Comparison of ENCODE assay signal across 15 cellular contexts in genomic region chr5:72525816-72526215, GRCh38. TPM values are rescaled to one million over a fixed set of nuclear protein-coding genes. Genes with fewer than 3 reads are reported as not detected.
DNase-seq lines count a peak whose midpoint lies in the region; ATAC-seq and TF ChIP-seq lines count a peak whose summit lies in the region.
"Had no signal": no experiment of that assay in that cellular context is flagged by ENCODE, and none has a peak within 500 bp of the region (broad histone marks: within the 10 kb centered on the region; RNA-seq: fewer than 3 reads in every experiment).

No MANE protein-coding gene starts in this region.

- H3K9me3 ChIP-seq in mammary epithelial cell (replicated peaks; ENCODE audit: insufficient read depth, low read length), result no peaks in the 10 kb centered on the region
- H3K9me3 ChIP-seq in ascending aorta, result no peaks in the 10 kb centered on the region

- CTCF ChIA-PET in mammary epithelial cell (lab: Charles Lee; ENCODE audit: low non-redundant PET), result no interaction called here

- H3K27ac ChIP-seq in mammary epithelial cell (ENCODE audit: insufficient read depth, low read depth, low read length) (no peak overlapping the region), ascending aorta (no peak overlapping the region)
- H3K27ac ChIP-seq: KMS-11 had no signal

- H3K4me2 ChIP-seq in mammary epithelial cell (ENCODE audit: insufficient read depth, low read depth, low read length), result no peak overlapping the region
- H3K4me2 ChIP-seq: KMS-11 had no signal

- H4K20me1 ChIP-seq in mammary epithelial cell (ENCODE audit: insufficient read depth, low read length), result no peaks in the 10 kb centered on the region

- H3K4me1 ChIP-seq in mammary epithelial cell (ENCODE audit: insufficient read depth, low read length) (peaks cover 7% of the 10 kb centered on the region), ascending aorta (no peaks in the 10 kb centered on the region)

- peak overlapping the region; percentile 1 for H2AFZ ChIP-seq in mammary epithelial cell (ENCODE audit: low read depth, low read length)

- H3K4me3 ChIP-seq in mammary epithelial cell (replicated peaks in 1 of 3; ENCODE audit: insufficient read depth in 1 of 3, low read depth in 2 of 3, low read length in 3 of 3) (no peak overlapping the region), ascending aorta (no peak overlapping the region)

- intact Hi-C loops in mammary epithelial cell (cut with micrococcal nuclease) (loop anchor here (2.0 kb wide), 3 partner anchors 55 to 293 kb away; no protein-coding TSS in a partner anchor), ascending aorta (cut with DNase I) (no loop called here)

- H3K27me3 ChIP-seq in mammary epithelial cell (ENCODE audit: insufficient read depth, low read length) (no peaks in the 10 kb centered on the region), ascending aorta (no peaks in the 10 kb centered on the region)

- DNase-seq in CD1c-positive myeloid dendritic cell (ENCODE audit: extremely low spot score), result peak; percentile 44
- DNase-seq in LHCN-M2 (ENCODE audit: low read depth), result peak; percentile 68
- DNase-seq in mammary epithelial cell, result peak; percentile 71
- DNase-seq in kidney tubule cell (ENCODE audit: low spot score), result peak; percentile 76
- no peak for DNase-seq in NCI-H2029 (lab: John Stamatoyannopoulos, UW)
- no peak for DNase-seq in ascending aorta (ENCODE audit: low spot score in 2 of 2)
- no peak for DNase-seq in T-helper 2 cell
- DNase-seq: activated CD8-positive, alpha-beta memory T cell treated with anti-CD3 and anti-CD28 coated beads, Interleukin-2, amount 50 U/mL, for 4 hours; aorta; CD4-positive, alpha-beta memory T cell; kidney had no signal

- no peaks in the 10 kb centered on the region for H3K79me2 ChIP-seq in mammary epithelial cell (ENCODE audit: insufficient read depth, low read length)

- no TSS peak for BruUV-seq in mammary epithelial cell (replicated peaks; lab: Mats Ljungman, UMichigan)

- no peak for ATAC-seq in HG02870 (IDR thresholded peaks at IDR 0.05; ENCODE audit: unreplicated experiment)

- TF ChIP-seq CTCF in mammary epithelial cell (conservative IDR thresholded peaks at IDR 0.05 in 1 of 2, IDR thresholded peaks at IDR 0.05 in 1 of 2; ENCODE audit: extremely low read depth in 1 of 2, insufficient read depth in 1 of 2, low read depth in 1 of 2, low read length in 2 of 2), result no peak
- TF ChIP-seq CTCF in ascending aorta (IDR thresholded peaks at IDR 0.05), result no peak

- H3K9ac ChIP-seq in mammary epithelial cell (ENCODE audit: insufficient read depth, low read length), result no peak overlapping the region
- H3K9ac ChIP-seq: KMS-11 had no signal

- dilution Hi-C loops in mammary epithelial cell (cut with HindIII; ENCODE audit: low sequenced_read_pairs), result no loop called here

- H3K36me3 ChIP-seq in mammary epithelial cell (ENCODE audit: insufficient read depth, low read length) (no peaks in the 10 kb centered on the region), ascending aorta (no peaks in the 10 kb centered on the region)

- in situ Hi-C loops in mammary epithelial cell (cut with MboI; ENCODE audit: low sequenced_read_pairs in 2 of 2), result loop anchor here in 1 of 2 donors (10.0 to 25.0 kb wide), 2 partner anchors 151 to 414 kb away; partner anchors contain the start of gene MAP1B

RNA-seq across cellular contexts. Expression of gene ZNF366, which starts 18.6 kb away (rescaled TPM):
- 0.23 TPM in 1 of 2 replicates, not detected in the other for total RNA-seq in LHCN-M2 (2014; rRNA removed)
- 0.18 TPM for polyA plus RNA-seq in LHCN-M2 (2012)
- total RNA-seq in mammary epithelial cell, result not detected
- not detected for polyA plus RNA-seq in mammary epithelial cell
- polyA minus RNA-seq in mammary epithelial cell, result not detected
- total RNA-seq in ascending aorta, result 7.9 TPM
- total RNA-seq: neural crest cell, OCI-LY7 had no signal
- polyA plus RNA-seq: aorta; CD4-positive, alpha-beta memory T cell had no signal

Comparison
In these comparisons a context has a peak if more than half of its experiments do, and no peak if none do; other contexts are left out.
1. DNase-seq: peak in CD1c-positive myeloid dendritic cell (single experiment), LHCN-M2 (single experiment), mammary epithelial cell (single experiment) and kidney tubule cell (single experiment); none in NCI-H2029 (single experiment), ascending aorta (0 of 2) and T-helper 2 cell (0 of 5).